In the genomic region with DNA sequence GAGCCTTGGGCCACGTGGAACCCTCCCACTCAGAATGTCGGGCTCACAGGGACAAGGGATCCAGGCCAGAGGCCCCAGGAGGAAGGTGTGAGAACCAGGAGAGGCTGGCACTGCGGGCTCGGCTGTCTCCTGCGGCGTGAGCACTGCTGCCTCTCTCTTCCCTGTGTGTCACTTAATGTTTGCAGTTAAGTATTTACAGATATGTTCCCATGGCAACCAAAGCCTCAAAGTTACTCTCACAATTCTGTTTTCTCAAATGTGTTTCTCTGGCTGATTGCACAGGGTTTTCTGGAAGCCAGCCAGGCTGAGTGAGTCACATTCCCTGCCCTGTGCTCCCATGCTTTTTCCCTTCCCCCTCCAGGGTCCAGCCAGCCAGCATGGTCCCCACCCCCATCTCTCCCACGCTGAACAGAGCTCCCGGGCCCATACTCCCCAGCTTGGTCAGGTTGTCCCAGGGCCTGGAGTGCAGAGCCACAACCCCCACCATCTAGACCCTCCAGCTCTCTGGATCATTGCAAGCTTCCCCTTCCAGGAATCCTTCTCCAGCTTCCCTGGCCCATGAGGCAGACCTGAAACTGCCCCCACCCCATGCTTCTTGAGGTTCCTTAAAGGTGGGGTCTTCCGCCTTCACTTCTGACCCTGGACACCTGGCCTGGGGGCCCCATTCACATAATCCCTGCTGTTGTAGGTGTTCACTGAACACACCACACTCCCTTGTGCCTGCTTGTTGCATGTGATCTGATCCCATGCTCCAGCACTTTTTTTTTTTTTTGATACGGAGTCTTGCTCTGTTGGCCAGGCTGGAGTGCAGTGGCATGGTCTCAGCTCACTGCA, we compare ENCODE assay signal across 8 cellular contexts.
DNase-seq lines count a peak whose midpoint lies in the region; ATAC-seq and TF ChIP-seq lines count a peak whose summit lies in the region.

No MANE protein-coding gene starts in this region.

- H3K4me2 ChIP-seq in GM23338, result no peak overlapping the region

- no peak overlapping the region for H2AFZ ChIP-seq in GM23338

- TF ChIP-seq CTCF in GM23338 (conservative IDR thresholded peaks at IDR 0.05; ENCODE audit: low read depth in 2 of 2) (no peak), ovary (IDR thresholded peaks at IDR 0.05) (no peak)

- no peaks in the 10 kb centered on the region; the same call in 2 of the 3 replicates for H3K36me3 Mint-ChIP-seq in GM23338 (ENCODE audit: low read depth)

- no peaks in the 10 kb centered on the region for H3F3A ChIP-seq in GM23338 (replicated peaks; ENCODE audit: low read depth)

- no peaks in the 10 kb centered on the region for H3K9me3 ChIP-seq in SK-N-MC (ENCODE audit: low read depth, low read length)
- H3K9me3 ChIP-seq in ovary, result no peaks in the 10 kb centered on the region

- peak; percentile 33 for TF ChIP-seq POLR2A in ovary (IDR thresholded peaks at IDR 0.05)

- DNase-seq in Ammon's horn (ENCODE audit: low spot score) (peak; percentile 75), GM23338 (ENCODE audit: low spot score) (peak; percentile 27), NCI-H1092 (lab: John Stamatoyannopoulos, UW) (peak; percentile 82), SK-N-MC (ENCODE audit: low read depth, low spot score) (peak; percentile 93), foreskin melanocyte (peak; percentile 90), ovary (peak; percentile 91 to 96 (median 93))
- no peak for DNase-seq in stimulated activated CD4-positive, alpha-beta T cell treated with anti-CD3 and anti-CD28 coated beads, Interleukin-1b, Interleukin-23, amount 100 ng/mL, for 48 hours

- peaks cover 17% of the 10 kb centered on the region for H3K27me3 Mint-ChIP-seq in GM23338 (ENCODE audit: insufficient read depth, low read depth, poor library complexity)

- H3K27ac ChIP-seq in GM23338 (ENCODE audit: low read depth) (no peak overlapping the region), SK-N-MC (peak overlapping the region; percentile 51; the same call in 1 of the 2 replicates), ovary (peak overlapping the region in 1 of 2 donors; percentile 56)

- no peak overlapping the region for H3K9ac ChIP-seq in SK-N-MC (ENCODE audit: insufficient read length)

- no peaks in the 10 kb centered on the region for H3K9me3 Mint-ChIP-seq in GM23338

- H3K79me2 ChIP-seq in GM23338 (replicated peaks; ENCODE audit: insufficient read depth), result no peaks in the 10 kb centered on the region

- H3K9me2 ChIP-seq in GM23338 (ENCODE audit: insufficient read depth), result no peaks in the 10 kb centered on the region

- TF ChIP-seq EP300 in ovary (IDR thresholded peaks at IDR 0.05), result no peak

- H3K27ac Mint-ChIP-seq in GM23338, result no peak overlapping the region

- H3K4me3 ChIP-seq in GM23338 (no peak overlapping the region), SK-N-MC (peak overlapping the region; percentile 8; the same call in 1 of the 2 replicates), ovary (no peak overlapping the region)

- ATAC-seq in GM23338 (peak; percentile 18), GM19452 (IDR thresholded peaks at IDR 0.05; ENCODE audit: unreplicated experiment) (no peak)

- H3K4me1 Mint-ChIP-seq in GM23338, result peaks cover 10% of the 10 kb centered on the region

- H3K4me1 ChIP-seq in GM23338 (ENCODE audit: insufficient read depth), result no peaks in the 10 kb centered on the region
- peaks cover 7% of the 10 kb centered on the region for H3K4me1 ChIP-seq in ovary (ENCODE audit: insufficient read depth)

- WGBS in ovary, 3 donors, result 13 to 16% (median 14%) methylated on average over 10 of the region's 10 CpGs

- no peaks in the 10 kb centered on the region for H3K27me3 ChIP-seq in GM23338 (ENCODE audit: insufficient read depth)
- no peaks in the 10 kb centered on the region for H3K27me3 ChIP-seq in ovary

- intact Hi-C loops in ovary (cut with DNase I), result no loop called here

- H3K36me3 ChIP-seq in GM23338 (ENCODE audit: insufficient read depth) (no peaks in the 10 kb centered on the region), SK-N-MC (ENCODE audit: insufficient read depth, low read length) (no peaks in the 10 kb centered on the region), ovary (no peaks in the 10 kb centered on the region)

- H3K4me3 Mint-ChIP-seq in GM23338, result no peak overlapping the region

- no peaks in the 10 kb centered on the region for H4K20me1 ChIP-seq in GM23338 (replicated peaks; ENCODE audit: insufficient read depth)

TF ChIP-seq in GM23338, 12 proteins besides CTCF, POLR2A, EP300 and RAD21:
- TF ChIP-seq CREB1 (CRISPR knock-in tag; IDR thresholded peaks at IDR 0.05; ENCODE audit: low read depth), result no peak
- no peak for TF ChIP-seq ZNF114 (CRISPR knock-in tag; IDR thresholded peaks at IDR 0.05)
- TF ChIP-seq NANOG (IDR thresholded peaks at IDR 0.05; ENCODE audit: borderline replicate concordance), result no peak
